ENCODE assay signal across 11 cellular contexts in genomic region chr19:49921871-49922755, GRCh38. TPM values are rescaled to one million over a fixed set of nuclear protein-coding genes. Genes with fewer than 3 reads are reported as not detected.
DNase-seq lines count a peak whose midpoint lies in the region; ATAC-seq and TF ChIP-seq lines count a peak whose summit lies in the region.
"Had no signal": no experiment of that assay in that cellular context is flagged by ENCODE, and none has a peak within 500 bp of the region (broad histone marks: within the 10 kb centered on the region; RNA-seq: fewer than 3 reads in every experiment).

No MANE protein-coding gene starts in this region.

- no peak overlapping the region for H3K4me3 Mint-ChIP-seq in activated CD4-positive, alpha-beta T cell treated with anti-CD3 and anti-CD28 coated beads, Interleukin-2, amount 10 ng/mL, durations not matched to agents 24 days and 14 days
- H3K4me3 Mint-ChIP-seq: T-helper 1 cell treated with Interleukin-12 subunit alpha and Interleukin-12 subunit beta and Interleukin-4 antibody, amounts not matched to agents 30 μg/mL and 1 μg/mL, for 36 hours had no signal

- no peak overlapping the region for H3K4me2 ChIP-seq in smooth muscle cell

- peaks cover 65% of the 10 kb centered on the region for H3K36me3 Mint-ChIP-seq in activated CD4-positive, alpha-beta T cell treated with anti-CD3 and anti-CD28 coated beads, Interleukin-2, amount 10 ng/mL, durations not matched to agents 24 days and 14 days (ENCODE audit: low read depth)

- no peaks in the 10 kb centered on the region for H3K9me3 ChIP-seq in smooth muscle cell (replicated peaks; ENCODE audit: low read depth)
- H3K9me3 ChIP-seq: prostate gland had no signal

- H3K4me1 ChIP-seq in smooth muscle cell (ENCODE audit: low read depth): no peaks in the 10 kb centered on the region
- H3K4me1 ChIP-seq: prostate gland had no signal

- peaks cover 37% of the 10 kb centered on the region for H3K4me1 Mint-ChIP-seq in activated CD4-positive, alpha-beta T cell treated with anti-CD3 and anti-CD28 coated beads, Interleukin-2, amount 10 ng/mL, durations not matched to agents 24 days and 14 days

- no peak for DNase-seq in activated CD4-positive, alpha-beta T cell treated with anti-CD3 and anti-CD28 coated beads, Interleukin-2, amount 10 ng/mL, durations not matched to agents 24 days and 14 days
- no peak for DNase-seq in activated CD4-positive, alpha-beta T cell treated with anti-CD3 and anti-CD28 coated beads, Interleukin-2, amount 50 U/mL, for 1 hour
- DNase-seq in RKO (ENCODE audit: low spot score) (peak; percentile 50), fibroblast of gingiva (ENCODE audit: low read depth) (peak; percentile 54), smooth muscle cell (lab: John Stamatoyannopoulos, UW; ENCODE audit: unreplicated experiment) (no peak), NCI-H226 (no peak), iPS-NIHi11 (ENCODE audit: low spot score) (no peak)
- DNase-seq: NCI-H1092 had no signal

- H3K9me3 Mint-ChIP-seq in activated CD4-positive, alpha-beta T cell treated with anti-CD3 and anti-CD28 coated beads, Interleukin-2, amount 10 ng/mL, durations not matched to agents 24 days and 14 days: no peaks in the 10 kb centered on the region
- H3K9me3 Mint-ChIP-seq: T-helper 1 cell treated with Interleukin-12 subunit alpha and Interleukin-12 subunit beta and Interleukin-4 antibody, amounts not matched to agents 30 μg/mL and 1 μg/mL, for 36 hours had no signal

- ATAC-seq in HG03442 (IDR thresholded peaks at IDR 0.05; ENCODE audit: unreplicated experiment): no peak

- H3K9ac ChIP-seq in smooth muscle cell (ENCODE audit: low read depth): no peak overlapping the region

- no peaks in the 10 kb centered on the region for H3F3A ChIP-seq in smooth muscle cell (ENCODE audit: low read depth)

- no peaks in the 10 kb centered on the region for H3K36me3 ChIP-seq in smooth muscle cell (ENCODE audit: low read depth)
- H3K36me3 ChIP-seq: prostate gland had no signal

- TF ChIP-seq CTCF in smooth muscle cell (IDR thresholded peaks at IDR 0.05; ENCODE audit: borderline replicate concordance, insufficient read depth, poor library complexity, severe bottlenecking): no peak

- no peaks in the 10 kb centered on the region for H3K27me3 Mint-ChIP-seq in activated CD4-positive, alpha-beta T cell treated with anti-CD3 and anti-CD28 coated beads, Interleukin-2, amount 10 ng/mL, durations not matched to agents 24 days and 14 days

- H3K27ac Mint-ChIP-seq in activated CD4-positive, alpha-beta T cell treated with anti-CD3 and anti-CD28 coated beads, Interleukin-2, amount 10 ng/mL, durations not matched to agents 24 days and 14 days: peak overlapping the region; percentile 29
- H3K27ac Mint-ChIP-seq: T-helper 1 cell treated with Interleukin-12 subunit alpha and Interleukin-12 subunit beta and Interleukin-4 antibody, amounts not matched to agents 30 μg/mL and 1 μg/mL, for 36 hours had no signal

- H3K27ac ChIP-seq in smooth muscle cell (ENCODE audit: low read depth): peak overlapping the region; percentile 25
- H3K27ac ChIP-seq: prostate gland had no signal

- H3K27me3 ChIP-seq in smooth muscle cell (ENCODE audit: low read depth): no peaks in the 10 kb centered on the region

- WGBS in smooth muscle cell (ENCODE audit: low lambda C conversion rate): 66% methylated on average over 19 of the region's 19 CpGs

- no peak overlapping the region for H3K4me3 ChIP-seq in smooth muscle cell
- H3K4me3 ChIP-seq: prostate gland had no signal

- peaks cover 59% of the 10 kb centered on the region for H3K79me2 ChIP-seq in smooth muscle cell (ENCODE audit: low read depth)

- no peak overlapping the region for H2AFZ ChIP-seq in smooth muscle cell (ENCODE audit: low read depth)

- peaks cover 87% of the 10 kb centered on the region for H4K20me1 ChIP-seq in smooth muscle cell (ENCODE audit: low read depth)

- intact Hi-C loops in activated CD4-positive, alpha-beta T cell treated with anti-CD3 and anti-CD28 coated beads, Interleukin-2, amount 10 ng/mL, durations not matched to agents 24 days and 14 days (cut with micrococcal nuclease): no loop called here

RNA-seq across cellular contexts. Expression of gene ATF5, which starts 6.9 kb away (rescaled TPM):
- total RNA-seq in activated CD4-positive, alpha-beta T cell treated with anti-CD3 and anti-CD28 coated beads, Interleukin-2, amount 10 ng/mL, durations not matched to agents 24 days and 14 days: 44.3 and 45.5 TPM in 2 replicates
- total RNA-seq in smooth muscle cell: 4.2 and 5.0 TPM in 2 replicates
- polyA plus RNA-seq in smooth muscle cell: 10.1 and 14.1 TPM in 2 replicates

RNA-seq across cellular contexts. Expression of gene NUP62, which starts 7.2 kb away (rescaled TPM):
- 217 and 232 TPM in 2 replicates for total RNA-seq in activated CD4-positive, alpha-beta T cell treated with anti-CD3 and anti-CD28 coated beads, Interleukin-2, amount 10 ng/mL, durations not matched to agents 24 days and 14 days
- total RNA-seq in smooth muscle cell: 17.6 and 24.2 TPM in 2 replicates
- polyA plus RNA-seq in smooth muscle cell: 29.5 and 34.2 TPM in 2 replicates

RNA-seq across cellular contexts. Expression of gene IL4I1, which starts 25.4 kb away (rescaled TPM):
- 40.4 and 41.4 TPM in 2 replicates for total RNA-seq in activated CD4-positive, alpha-beta T cell treated with anti-CD3 and anti-CD28 coated beads, Interleukin-2, amount 10 ng/mL, durations not matched to agents 24 days and 14 days
- 0.13 TPM in 1 of 2 replicates, not detected in the other for total RNA-seq in smooth muscle cell
- polyA plus RNA-seq in smooth muscle cell: 0.54 and 1.3 TPM in 2 replicates

RNA-seq across cellular contexts. Expression of gene SIGLEC11, which starts 38.9 kb away (rescaled TPM):
- total RNA-seq in activated CD4-positive, alpha-beta T cell treated with anti-CD3 and anti-CD28 coated beads, Interleukin-2, amount 10 ng/mL, durations not matched to agents 24 days and 14 days: not detected in 2 replicates
- total RNA-seq in smooth muscle cell: not detected in 2 replicates
- not detected in 2 replicates for polyA plus RNA-seq in smooth muscle cell

RNA-seq across cellular contexts. Expression of gene TBC1D17, which starts 44.6 kb away (rescaled TPM):
- 36.5 and 36.8 TPM in 2 replicates for total RNA-seq in activated CD4-positive, alpha-beta T cell treated with anti-CD3 and anti-CD28 coated beads, Interleukin-2, amount 10 ng/mL, durations not matched to agents 24 days and 14 days
- total RNA-seq in smooth muscle cell: 7.1 and 9.2 TPM in 2 replicates
- 41.8 and 45.7 TPM in 2 replicates for polyA plus RNA-seq in smooth muscle cell

Comparison
In these comparisons a context has a peak if more than half of its experiments do, and no peak if none do; other contexts are left out.
1. DNase-seq: peak in RKO (single experiment) and fibroblast of gingiva (single experiment); none in activated CD4-positive, alpha-beta T cell treated with anti-CD3 and anti-CD28 coated beads, Interleukin-2, amount 10 ng/mL, durations not matched to agents 24 days and 14 days (single experiment), activated CD4-positive, alpha-beta T cell treated with anti-CD3 and anti-CD28 coated beads, Interleukin-2, amount 50 U/mL, for 1 hour (single experiment), smooth muscle cell (single experiment), NCI-H226 (single experiment) and iPS-NIHi11 (single experiment).
2. RNA of gene IL4I1, which starts 25.4 kb away (total RNA-seq): 40.4 to 41.4 TPM in activated CD4-positive, alpha-beta T cell treated with anti-CD3 and anti-CD28 coated beads, Interleukin-2, amount 10 ng/mL, durations not matched to agents 24 days and 14 days; 0.13 TPM in smooth muscle cell; every median in the first group is over 10 times any median in the second.